In genomic region chr9:98944130-98945074, GRCh38 we compare ENCODE assay signal across 8 cellular contexts. TPM values are rescaled to one million over a fixed set of nuclear protein-coding genes. Genes with fewer than 3 reads are reported as not detected.
A peak's percentile ranks its signal among the peaks of the same experiment; 100 is the strongest.
DNase-seq lines count a peak whose midpoint lies in the region; ATAC-seq and TF ChIP-seq lines count a peak whose summit lies in the region.

No MANE protein-coding gene starts in this region.

- H2BK20ac ChIP-seq in IMR-90 (ENCODE audit: low read depth, low read length): peak overlapping the region; percentile 16

- H3K27me3 Mint-ChIP-seq in naive thymus-derived CD4-positive, alpha-beta T cell: peaks cover 41 to 87% (median 62%) of the 10 kb centered on the region in 5 donors

- WGBS in IMR-90 (ENCODE audit: extremely low coverage in 2 of 2, insufficient read length in 1 of 2), 2 experiments: 2% methylated on average over 22 of the region's 49 CpGs; no CpG with 5 or more reads in 1 of the 2 experiments

- no peak for TF ChIP-seq POLR2A in IMR-90 (IDR thresholded peaks at IDR 0.05; ENCODE audit: low read depth, low read length)

- no peak for TF ChIP-seq RAD21 in IMR-90 (IDR thresholded peaks at IDR 0.05; ENCODE audit: low read length)

- H3K36me3 Mint-ChIP-seq in naive thymus-derived CD4-positive, alpha-beta T cell: peaks cover 0 to 1% (median 0%) of the 10 kb centered on the region in 5 donors

- H3K4me3 Mint-ChIP-seq in naive thymus-derived CD4-positive, alpha-beta T cell: peak overlapping the region in 7 of 10 donors; percentile 16 to 74 (median 52)

- H2BK15ac ChIP-seq in IMR-90 (ENCODE audit: low read depth, low read length): peak overlapping the region; percentile 50; the same call in 2 of the 3 replicates

- peak overlapping the region; percentile 83 for H3K4ac ChIP-seq in IMR-90 (ENCODE audit: low read depth, low read length)

- intact Hi-C loops in IMR-90 (cut with micrococcal nuclease): no loop called here
- intact Hi-C loops in naive thymus-derived CD4-positive, alpha-beta T cell (cut with micrococcal nuclease): no loop called here

- peak overlapping the region; percentile 77 for H4K91ac ChIP-seq in IMR-90 (ENCODE audit: insufficient read depth, low read depth, low read length)

- peak overlapping the region; percentile 94 for H3K9ac ChIP-seq in IMR-90 (ENCODE audit: low read depth, low read length)

- peak overlapping the region; percentile 68 for H3K23ac ChIP-seq in IMR-90 (ENCODE audit: low read depth, low read length)

- H4K20me1 ChIP-seq in IMR-90 (ENCODE audit: insufficient read depth, low read length): no peaks in the 10 kb centered on the region

- peaks cover 5 to 15% (median 11%) of the 10 kb centered on the region in 7 donors for H3K4me1 Mint-ChIP-seq in naive thymus-derived CD4-positive, alpha-beta T cell

- H4K5ac ChIP-seq in IMR-90 (ENCODE audit: low read depth, low read length): peak overlapping the region; percentile 86

- dilution Hi-C loops in IMR-90 (cut with HindIII; ENCODE audit: low sequenced_read_pairs, unreplicated experiment): no loop called here

- H4K8ac ChIP-seq in IMR-90 (ENCODE audit: low read depth in 2 of 2, low read length in 2 of 2): peak overlapping the region; percentile 67 to 91; a peak in 2 of 4 replicates

- in situ Hi-C loops in IMR-90 (cut with MboI; ENCODE audit: low sequenced_read_pairs): no loop called here

- H3K14ac ChIP-seq in IMR-90 (replicated peaks; ENCODE audit: low read depth, low read length): peak overlapping the region; percentile 69

- H3K9me1 ChIP-seq in IMR-90 (ENCODE audit: insufficient read depth, low read length): peaks cover 5% of the 10 kb centered on the region; the same call in 1 of the 2 replicates

- peaks cover 11% of the 10 kb centered on the region; the same call in 1 of the 2 replicates for H3K36me3 ChIP-seq in IMR-90 (ENCODE audit: control insufficient read depth, insufficient read depth, low read length)
- H3K36me3 ChIP-seq in naive thymus-derived CD4-positive, alpha-beta T cell (ENCODE audit: control insufficient read depth in 2 of 3, insufficient read depth in 3 of 3, low read length in 3 of 3): no peaks in the 10 kb centered on the region
- no peaks in the 10 kb centered on the region for H3K36me3 ChIP-seq in BE2C

- H2AK5ac ChIP-seq in IMR-90 (ENCODE audit: low read depth, low read length): peak overlapping the region; percentile 65

- H2AK9ac ChIP-seq in IMR-90 (replicated peaks; ENCODE audit: low read depth, low read length, poor library complexity): peak overlapping the region; percentile 77

- peak overlapping the region; percentile 54 for H2BK5ac ChIP-seq in IMR-90 (ENCODE audit: low read depth, low read length, poor library complexity, severe bottlenecking)

- peaks cover 6 to 20% of the 10 kb centered on the region in 2 experiments; a peak in 2 of 4 replicates for H3K79me1 ChIP-seq in IMR-90 (ENCODE audit: low read depth in 1 of 2, low read length in 2 of 2)

- H3K27ac ChIP-seq in IMR-90 (ENCODE audit: insufficient read depth, low read length): peak overlapping the region; percentile 73
- H3K27ac ChIP-seq in naive thymus-derived CD4-positive, alpha-beta T cell (ENCODE audit: low read depth, low read length): no peak overlapping the region

- peak overlapping the region; percentile 99 for H3K4me3 ChIP-seq in IMR-90 (ENCODE audit: insufficient read depth, low read depth, low read length)
- H3K4me3 ChIP-seq in naive thymus-derived CD4-positive, alpha-beta T cell (ENCODE audit: low read length): no peak overlapping the region
- no peak overlapping the region for H3K4me3 ChIP-seq in BE2C (ENCODE audit: low read depth, low read length)

- no peak overlapping the region for H3K56ac ChIP-seq in IMR-90 (ENCODE audit: extremely low read depth, insufficient read depth, low read length)

- no TSS peak for BruUV-seq in IMR-90 (replicated peaks; lab: Mats Ljungman, UMichigan)

- DNase-seq in AG08396 (ENCODE audit: low spot score) (peak; percentile 49), IMR-90 (no peak), dermis blood vessel endothelial cell (peak; percentile 15), NCI-H1694 (lab: John Stamatoyannopoulos, UW) (no peak), BE2C (no peak), SIG-M5 (lab: John Stamatoyannopoulos, UW) (no peak)
- DNase-seq in naive thymus-derived CD4-positive, alpha-beta T cell: no peak

- H3K9me3 Mint-ChIP-seq in naive thymus-derived CD4-positive, alpha-beta T cell: no peaks in the 10 kb centered on the region

- H3K27me3 ChIP-seq in IMR-90 (ENCODE audit: control insufficient read depth, insufficient read depth, low read length) (peaks cover 33% of the 10 kb centered on the region), BE2C (peaks cover 50% of the 10 kb centered on the region)
- peaks cover 7 to 8% of the 10 kb centered on the region in 2 donors for H3K27me3 ChIP-seq in naive thymus-derived CD4-positive, alpha-beta T cell (ENCODE audit: control insufficient read depth in 2 of 2, insufficient read depth in 2 of 2, low read length in 2 of 2)

- H3K4me1 ChIP-seq in IMR-90 (ENCODE audit: control insufficient read depth, insufficient read depth, low read length): peaks cover 3% of the 10 kb centered on the region; the same call in 1 of the 2 replicates
- H3K4me1 ChIP-seq in naive thymus-derived CD4-positive, alpha-beta T cell (ENCODE audit: control insufficient read depth in 2 of 2, insufficient read depth in 2 of 2, low read length in 2 of 2): no peaks in the 10 kb centered on the region
- no peaks in the 10 kb centered on the region for H3K4me1 ChIP-seq in BE2C

- H3K9me3 ChIP-seq in IMR-90 (ENCODE audit: control insufficient read depth, insufficient read depth, low read length) (no peaks in the 10 kb centered on the region), BE2C (no peaks in the 10 kb centered on the region; the same call in 1 of the 2 replicates)
- H3K9me3 ChIP-seq in naive thymus-derived CD4-positive, alpha-beta T cell (ENCODE audit: control insufficient read depth in 2 of 3, low read length in 3 of 3): no peaks in the 10 kb centered on the region

- TF ChIP-seq CTCF in IMR-90 (conservative IDR thresholded peaks at IDR 0.05; ENCODE audit: low read depth, low read length) (no peak), BE2C (IDR thresholded peaks at IDR 0.05; ENCODE audit: low read depth, low read length) (no peak)

- CTCF ChIA-PET in IMR-90 (lab: Yijun Ruan, JAX): interaction anchor here (1.0 kb wide), 1 partner anchor 13 kb away, joined by 5 read pairs; no protein-coding TSS in a partner anchor
- CTCF ChIA-PET in naive thymus-derived CD4-positive, alpha-beta T cell (lab: Charles Lee): interaction anchor here (0.7 kb wide), 1 partner anchor 31 kb away, joined by 3 read pairs; no protein-coding TSS in a partner anchor

- no peak overlapping the region for H3K27ac Mint-ChIP-seq in naive thymus-derived CD4-positive, alpha-beta T cell

- peak; percentile 65 for ATAC-seq in IMR-90 (ENCODE audit: low read depth)
- ATAC-seq in naive thymus-derived CD4-positive, alpha-beta T cell: no peak
- no peak for ATAC-seq in GM21526 (IDR thresholded peaks at IDR 0.05; ENCODE audit: low FRiP score, unreplicated experiment)

- H2AFZ ChIP-seq in IMR-90 (replicated peaks; ENCODE audit: low read length, poor library complexity): peak overlapping the region; percentile 89

- H3K4me2 ChIP-seq in IMR-90 (ENCODE audit: low read depth, low read length): peak overlapping the region; percentile 92

- peak overlapping the region; percentile 92 for H3K18ac ChIP-seq in IMR-90 (ENCODE audit: low read depth, low read length)

- peak overlapping the region; percentile 74 for H2BK120ac ChIP-seq in IMR-90 (ENCODE audit: low read depth, low read length)

- POLR2A ChIA-PET in IMR-90 (lab: Charles Lee; ENCODE audit: unreplicated experiment): no interaction called here
- POLR2A ChIA-PET in naive thymus-derived CD4-positive, alpha-beta T cell (lab: Charles Lee): no interaction called here

TF ChIP-seq in IMR-90, 13 proteins besides CTCF, POLR2A, EP300 and RAD21:
- TF ChIP-seq SMC3 (IDR thresholded peaks at IDR 0.05; ENCODE audit: low read depth, low read length) (no peak), ELK1 (IDR thresholded peaks at IDR 0.05; ENCODE audit: borderline replicate concordance, low read depth, low read length) (no peak), NFE2L2 (IDR thresholded peaks at IDR 0.05; ENCODE audit: low read depth, low read length) (no peak), RCOR1 (IDR thresholded peaks at IDR 0.05; ENCODE audit: insufficient replicate concordance, low read length) (no peak), CHD1 (IDR thresholded peaks at IDR 0.05; ENCODE audit: low read depth, low read length) (no peak), USF2 (IDR thresholded peaks at IDR 0.05; ENCODE audit: low read depth, low read length) (no peak)

RNA-seq across cellular contexts. Expression of gene COL15A1, which starts 0.7 kb away (rescaled TPM):
- total RNA-seq in IMR-90 (2012; rRNA removed) (1.9 and 2.2 TPM in 2 replicates), dermis blood vessel endothelial cell (0.42 and 31.5 TPM in 2 replicates)
- 3.1 and 3.7 TPM in 2 replicates for polyA plus RNA-seq in IMR-90 (2012; rRNA removed)
- 1.9 and 4.0 TPM in 2 replicates for polyA plus RNA-seq in IMR-90 (2012; cell fraction: cytosol; rRNA removed)
- polyA plus RNA-seq in IMR-90 (2012; cell fraction: nucleus; rRNA removed; ENCODE audit: low replicate concordance): 4.3 and 4.6 TPM in 2 replicates
- under 1 TPM in 2 of 5 experiments, not detected in 3; 0.05 to 0.31 TPM for total RNA-seq in naive thymus-derived CD4-positive, alpha-beta T cell
- not detected for polyA plus RNA-seq in naive thymus-derived CD4-positive, alpha-beta T cell
- not detected for polyA plus RNA-seq in BE2C (2012; ENCODE audit: insufficient read depth, insufficient read length, low read depth)

Comparison
In these comparisons a context has a peak if more than half of its experiments do, and no peak if none do; other contexts are left out.
1. DNase-seq: peak in AG08396 (single experiment) and dermis blood vessel endothelial cell (single experiment); none in IMR-90 (single experiment), naive thymus-derived CD4-positive, alpha-beta T cell (0 of 9), NCI-H1694 (single experiment), BE2C (single experiment) and SIG-M5 (single experiment).